Comparison of ENCODE assay signal across 15 cellular contexts in the genomic region with DNA sequence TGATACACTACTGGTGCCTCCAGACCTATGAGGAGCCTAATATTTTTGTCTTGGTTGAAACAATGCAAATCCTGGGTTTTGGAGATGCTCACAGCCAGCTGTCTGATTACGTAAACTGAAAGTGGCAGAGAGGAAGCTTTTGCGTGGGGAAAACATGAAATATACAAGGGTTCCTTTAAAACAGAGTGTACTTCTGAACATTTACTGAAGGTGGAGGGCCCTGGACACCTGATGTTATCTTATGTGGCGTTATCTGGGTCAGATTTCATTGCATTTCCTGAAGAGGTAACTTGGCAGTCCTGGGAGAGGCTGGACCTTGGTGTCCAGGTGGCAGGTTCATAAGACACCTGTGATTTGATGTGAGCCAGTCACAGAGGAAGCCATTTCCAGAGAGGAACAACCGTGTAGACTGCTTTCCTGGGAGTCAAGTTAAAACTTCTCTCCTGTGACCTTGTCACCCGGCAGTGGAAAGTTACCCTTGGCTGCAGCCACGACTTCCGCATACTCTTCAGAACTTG.
DNase-seq lines count a peak whose midpoint lies in the region; ATAC-seq, FAIRE-seq and TF ChIP-seq lines count a peak whose summit lies in the region.
"Had no signal": no experiment of that assay in that cellular context is flagged by ENCODE, and none has a peak within 500 bp of the region (broad histone marks: within the 10 kb centered on the region; RNA-seq: fewer than 3 reads in every experiment).

No MANE protein-coding gene starts in this region.

- no peak overlapping the region for H3K27ac ChIP-seq in coronary artery
- H3K27ac ChIP-seq: KMS-11 had no signal

- no peaks in the 10 kb centered on the region for H3K27me3 Mint-ChIP-seq in nephron (ENCODE audit: low read depth)

- intact Hi-C loops in left cardiac atrium (cut with DNase I) = no loop called here

- H3K4me1 Mint-ChIP-seq in nephron = peaks cover 14% of the 10 kb centered on the region

- FAIRE-seq in D721Med (lab: Jason Lieb, UNC) = no peak

- peak overlapping the region; percentile 15 to 57 (median 24) for H3K27ac Mint-ChIP-seq in nephron
- H3K27ac Mint-ChIP-seq: activated CD8-positive, alpha-beta T cell treated with anti-CD3 and anti-CD28 coated beads, Interleukin-2, amount 10 ng/mL, durations not matched to agents 7 days and 5 days; GM23338 had no signal

- H3K36me3 Mint-ChIP-seq in nephron (ENCODE audit: low read depth) = peaks cover 9% of the 10 kb centered on the region

- no peaks in the 10 kb centered on the region for H3K9me3 Mint-ChIP-seq in nephron
- H3K9me3 Mint-ChIP-seq: GM23338 had no signal

- peak; percentile 42 for DNase-seq in NCI-H2029 treated with DMSO at 0.1 percent for 48 hours (lab: John Stamatoyannopoulos, UW)
- no peak for DNase-seq in NCI-H526 (lab: John Stamatoyannopoulos, UW)
- DNase-seq in left cardiac atrium = no peak
- no peak for DNase-seq in coronary artery (ENCODE audit: low spot score)
- DNase-seq in D721Med (ENCODE audit: insufficient read length, low spot score) = no peak
- DNase-seq: activated CD8-positive, alpha-beta T cell treated with anti-CD3 and anti-CD28 coated beads, Interleukin-2, amount 10 ng/mL, durations not matched to agents 7 days and 5 days; DMS79; mesendoderm; SHP77; stimulated activated CD4-positive, alpha-beta T cell treated with anti-CD3 and anti-CD28 coated beads, Interleukin-12 subunit alpha, Interleukin-12 subunit beta, amount 100 ng/mL, for 4 hours had no signal

- peak; percentile 87 for ATAC-seq in GM18907 (IDR thresholded peaks at IDR 0.05; ENCODE audit: unreplicated experiment)
- ATAC-seq in HG02678 (IDR thresholded peaks at IDR 0.05; ENCODE audit: unreplicated experiment) = peak; percentile 87
- no peak for ATAC-seq in left cardiac atrium
- ATAC-seq: activated CD8-positive, alpha-beta T cell treated with anti-CD3 and anti-CD28 coated beads, Interleukin-2, amount 10 ng/mL, durations not matched to agents 7 days and 5 days; GM23338 had no signal

- no peak overlapping the region for H3K4me3 ChIP-seq in coronary artery
- H3K4me3 ChIP-seq: GM23338 had no signal

- TF ChIP-seq CTCF in nephron (IDR thresholded peaks at IDR 0.05; ENCODE audit: unreplicated experiment in 3 of 3) = no peak
- TF ChIP-seq CTCF in coronary artery (IDR thresholded peaks at IDR 0.05) = no peak
- no peak for TF ChIP-seq CTCF in D721Med (IDR thresholded peaks at IDR 0.05; ENCODE audit: insufficient read depth, missing control alignments)

- H3K4me3 Mint-ChIP-seq in nephron = no peak overlapping the region
- H3K4me3 Mint-ChIP-seq: activated CD8-positive, alpha-beta T cell treated with anti-CD3 and anti-CD28 coated beads, Interleukin-2, amount 10 ng/mL, durations not matched to agents 7 days and 5 days; GM23338 had no signal

Comparison
In these comparisons a context has a peak if more than half of its experiments do, and no peak if none do; other contexts are left out.
1. ATAC-seq: peak in GM18907 (single experiment) and HG02678 (single experiment); none in left cardiac atrium (0 of 2).